In the genomic region with DNA sequence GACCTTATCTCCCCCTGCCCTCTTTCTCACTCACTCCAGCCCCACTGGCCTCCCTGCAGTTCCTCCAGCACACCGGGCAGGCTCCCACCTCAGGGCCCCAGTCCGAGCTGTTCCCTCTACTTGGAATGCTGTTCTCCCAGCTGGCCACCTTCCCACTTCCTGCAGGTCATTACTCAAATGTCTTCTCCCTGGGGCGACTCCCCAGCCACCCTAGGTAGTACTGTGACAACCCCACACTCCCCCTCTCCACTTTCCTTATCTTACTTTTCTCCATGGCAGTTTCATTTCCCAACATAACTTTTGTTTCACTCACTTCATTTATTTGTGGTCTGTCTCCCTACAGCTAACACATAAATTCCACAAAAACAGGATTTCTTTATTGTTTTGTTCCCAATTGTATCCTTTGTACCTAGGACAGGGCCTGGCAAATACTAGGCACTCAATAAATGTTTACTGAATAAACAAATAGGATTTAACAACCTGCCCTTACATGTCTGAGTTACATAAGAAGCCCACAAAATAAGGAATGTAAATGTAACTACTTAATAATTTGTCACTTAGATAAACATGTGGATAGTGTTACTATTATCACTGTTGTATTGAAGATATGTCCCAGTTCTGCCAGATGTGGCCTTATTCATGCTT, we compare ENCODE assay signal across 10 cellular contexts.
DNase-seq lines count a peak whose midpoint lies in the region; ATAC-seq and TF ChIP-seq lines count a peak whose summit lies in the region.
"Had no signal": no experiment of that assay in that cellular context is flagged by ENCODE, and none has a peak within 500 bp of the region (broad histone marks: within the 10 kb centered on the region; RNA-seq: fewer than 3 reads in every experiment).

No MANE protein-coding gene starts in this region.

- H3K4me3 ChIP-seq in fibroblast of pulmonary artery (replicated peaks; ENCODE audit: low read depth, low read length): no peak overlapping the region
- H3K4me3 ChIP-seq in trophoblast cell (ENCODE audit: low read depth, low read length): no peak overlapping the region
- no peak overlapping the region for H3K4me3 ChIP-seq in HAP-1

- no peak overlapping the region for H3K27ac ChIP-seq in trophoblast cell (ENCODE audit: low read depth, low read length)

- H3K9me3 ChIP-seq in trophoblast cell (ENCODE audit: insufficient read depth, low read depth, low read length) (no peaks in the 10 kb centered on the region), HAP-1 (no peaks in the 10 kb centered on the region)

- no peak overlapping the region for H4K12ac ChIP-seq in trophoblast cell (ENCODE audit: low read depth, low read length)

- H3K23ac ChIP-seq in trophoblast cell (ENCODE audit: low read length): no peak overlapping the region

- H4K91ac ChIP-seq in trophoblast cell (ENCODE audit: low read depth, low read length): no peak overlapping the region

- H2AK5ac ChIP-seq in trophoblast cell (ENCODE audit: low read length): no peak overlapping the region

- WGBS in trophoblast cell (ENCODE audit: extremely low coverage, insufficient coverage, insufficient read length): no CpG with 5 or more reads among the region's 3 CpGs

- H2BK120ac ChIP-seq in trophoblast cell (ENCODE audit: insufficient read depth, low read length, poor library complexity): no peak overlapping the region

- H2BK12ac ChIP-seq in trophoblast cell (ENCODE audit: low read length): no peak overlapping the region

- in situ Hi-C loops in HAP-1 (cut with MboI; ENCODE audit: low sequenced_read_pairs): no loop called here

- H3K4ac ChIP-seq in trophoblast cell (ENCODE audit: low read depth, low read length): no peak overlapping the region

- H4K8ac ChIP-seq in trophoblast cell (ENCODE audit: low read depth, low read length): no peak overlapping the region

- H3K18ac ChIP-seq in trophoblast cell (ENCODE audit: low read length): no peak overlapping the region

- H2BK5ac ChIP-seq in trophoblast cell (ENCODE audit: low read depth, low read length, poor library complexity): no peak overlapping the region

- H2AFZ ChIP-seq in trophoblast cell (ENCODE audit: insufficient read depth, low read length, poor library complexity): no peak overlapping the region

- DNase-seq in EH (ENCODE audit: low read depth) (peak; percentile 43), OCI-M1 (lab: John Stamatoyannopoulos, UW) (peak; percentile 1), fibroblast of pulmonary artery (ENCODE audit: low read depth) (peak; percentile 31), trophoblast cell (peak; percentile 83 to 86), NCI-H2081 (lab: John Stamatoyannopoulos, UW) (no peak), HAP-1 (ENCODE audit: low spot score in 2 of 2) (no peak)
- DNase-seq: activated CD4-positive, alpha-beta memory T cell treated with anti-CD3 and anti-CD28 coated beads, Interleukin-2, amount 10 ng/mL, durations not matched to agents 7 days and 5 days; activated gamma-delta T cell treated with Interleukin-2 at 50 U/mL for 16 hours had no signal

- no peak overlapping the region for H3K4me2 ChIP-seq in trophoblast cell (ENCODE audit: low read length)

- H3K79me1 ChIP-seq in trophoblast cell (ENCODE audit: low read length): no peaks in the 10 kb centered on the region

- H3K79me2 ChIP-seq in trophoblast cell (ENCODE audit: control insufficient read depth, insufficient read depth, low read length, poor library complexity): no peaks in the 10 kb centered on the region

- H3K4me1 ChIP-seq in trophoblast cell (ENCODE audit: control insufficient read depth in 1 of 2, insufficient read depth in 2 of 2, low read length in 2 of 2): peaks cover 6 to 7% of the 10 kb centered on the region in 2 experiments
- peaks cover 12% of the 10 kb centered on the region for H3K4me1 ChIP-seq in HAP-1

- H3K14ac ChIP-seq in trophoblast cell (ENCODE audit: low read length): no peak overlapping the region

- no peak for TF ChIP-seq CTCF in fibroblast of pulmonary artery (IDR thresholded peaks at IDR 0.05; ENCODE audit: low read length, missing control alignments)

- H3K9ac ChIP-seq in trophoblast cell (ENCODE audit: low read length): no peak overlapping the region

- no peak for ATAC-seq in HG03457 (IDR thresholded peaks at IDR 0.05; ENCODE audit: unreplicated experiment)
- ATAC-seq in HG02840 (IDR thresholded peaks at IDR 0.05; ENCODE audit: low FRiP score, unreplicated experiment): no peak

- H3K27me3 ChIP-seq in trophoblast cell (ENCODE audit: insufficient read depth, low read length): no peaks in the 10 kb centered on the region
- no peaks in the 10 kb centered on the region for H3K27me3 ChIP-seq in HAP-1 (ENCODE audit: low read depth)

- H3K36me3 ChIP-seq in trophoblast cell (ENCODE audit: control insufficient read depth in 1 of 2, insufficient read depth in 2 of 2, low read length in 2 of 2) (no peaks in the 10 kb centered on the region), HAP-1 (replicated peaks) (no peaks in the 10 kb centered on the region)

Comparison
In these comparisons a context has a peak if more than half of its experiments do, and no peak if none do; other contexts are left out.
1. DNase-seq: peak in EH (single experiment), OCI-M1 (single experiment), fibroblast of pulmonary artery (single experiment) and trophoblast cell (2 of 2); none in NCI-H2081 (0 of 2) and HAP-1 (0 of 2).